Comparison of ENCODE assay signal across 14 cellular contexts in genomic region chr13:91123456-91124127, GRCh38.
A peak's percentile ranks its signal among the peaks of the same experiment; 100 is the strongest.
DNase-seq lines count a peak whose midpoint lies in the region; ATAC-seq, FAIRE-seq and TF ChIP-seq lines count a peak whose summit lies in the region.
"Had no signal": no experiment of that assay in that cellular context is flagged by ENCODE, and none has a peak within 500 bp of the region (broad histone marks: within the 10 kb centered on the region; RNA-seq: fewer than 3 reads in every experiment).

No MANE protein-coding gene starts in this region.

- H3K9me3 ChIP-seq in GM12878 (replicated peaks; ENCODE audit: control insufficient read depth, insufficient read depth, low read length) = no peaks in the 10 kb centered on the region
- H3K9me3 ChIP-seq: thoracic aorta had no signal

- POLR2A ChIA-PET in GM12878 (lab: Charles Lee) = interaction anchor here (0.5 kb wide), 1 partner anchor 929 kb away, joined by 4 read pairs; no protein-coding TSS in a partner anchor

- intact Hi-C loops in GM12878 (cut with micrococcal nuclease; ENCODE audit: unreplicated experiment) = no loop called here

- RAD21 ChIA-PET in GM12878 (lab: Charles Lee; ENCODE audit: unreplicated experiment) = interaction anchor here (1.2 kb wide), 1 partner anchor 285 kb away, joined by 3 read pairs; no protein-coding TSS in a partner anchor

- TF ChIP-seq POLR2A in GM12878 (IDR thresholded peaks at IDR 0.05; ENCODE audit: low read depth, low read length) = no peak

- no peak for FAIRE-seq in GM12878 (lab: Jason Lieb, UNC)

- BruUV-seq in GM12878 (replicated peaks; lab: Mats Ljungman, UMichigan) = no TSS peak

- no peak overlapping the region for H3K4me3 ChIP-seq in GM12878
- H3K4me3 ChIP-seq: cardiac muscle cell, thoracic aorta had no signal

- ATAC-seq in HG03354 (IDR thresholded peaks at IDR 0.05; ENCODE audit: poor library complexity, severe bottlenecking, unreplicated experiment) (peak; percentile 66), GM12878 (peak; percentile 60), GM19035 (IDR thresholded peaks at IDR 0.05; ENCODE audit: unreplicated experiment) (no peak)
- ATAC-seq: left ventricle myocardium superior had no signal

- TF ChIP-seq CTCF in GM20000 (IDR thresholded peaks at IDR 0.05; ENCODE audit: extremely low read depth, missing control alignments) (no peak), GM12878 (IDR thresholded peaks at IDR 0.05 in 2 of 3, conservative IDR thresholded peaks at IDR 0.05 in 1 of 3; ENCODE audit: control insufficient read depth in 2 of 3, extremely low read depth in 1 of 3, insufficient read depth in 1 of 3, low read depth in 3 of 3, low read length in 3 of 3) (no peak)

- no peak for TF ChIP-seq RAD21 in GM12878 (IDR thresholded peaks at IDR 0.05; ENCODE audit: insufficient read depth, low read depth, low read length)

- 10% methylated on average over 5 of the region's 5 CpGs for WGBS in GM12878 (ENCODE audit: insufficient coverage, insufficient replicate concordance, low lambda C conversion rate, missing lambda C conversion rate)

- no peak for TF ChIP-seq EP300 in GM12878 (IDR thresholded peaks at IDR 0.05; ENCODE audit: borderline replicate concordance in 1 of 2, control insufficient read depth in 1 of 2, low read depth in 2 of 2, low read length in 2 of 2)

- CTCF ChIA-PET in GM12878 (lab: Yijun Ruan, JAX) = interaction anchor here (0.9 to 2.4 kb wide), 4 partner anchors 11 to 283 kb away, joined by 3 to 8 read pairs (median 6); no protein-coding TSS in a partner anchor

- in situ Hi-C loops in GM12878 (cut with MboI) = no loop called here

- no peaks in the 10 kb centered on the region for H3K27me3 ChIP-seq in GM12878 (replicated peaks in 1 of 2; ENCODE audit: control insufficient read depth in 2 of 2, insufficient read depth in 2 of 2, low read length in 1 of 2)
- H3K27me3 ChIP-seq: cardiac muscle cell had no signal

- DNase-seq in GM20000 (ENCODE audit: low spot score) (peak; percentile 3), GM12878 (ENCODE audit: low read depth, low spot score) (no peak), renal cortical epithelial cell (ENCODE audit: low read depth) (peak; percentile 63), cerebellar nuclear complex (lab: John Stamatoyannopoulos, UW) (no peak), NOMO-1 treated with dmso at 0.1 percent for 144 hours (lab: John Stamatoyannopoulos, UW; ENCODE audit: unreplicated experiment) (no peak)
- DNase-seq: activated naive CD4-positive, alpha-beta T cell treated with anti-CD3 and anti-CD28 coated beads for 36 hours; CD4-positive, CD25-positive, alpha-beta regulatory T cell; IMR-90; left ventricle myocardium superior; SIG-M5 had no signal

- H3K4me1 ChIP-seq in GM12878 (ENCODE audit: control insufficient read depth, insufficient read depth, low read length) = peaks cover 7% of the 10 kb centered on the region; the same call in 1 of the 2 replicates

- SMC1A ChIA-PET in GM12878 (lab: Charles Lee; ENCODE audit: uncharacterized antibody, unreplicated experiment) = interaction anchor here (0.6 to 1.4 kb wide), 5 partner anchors 11 to 61 kb away, joined by 3 to 5 read pairs (median 4); no protein-coding TSS in a partner anchor

- no peaks in the 10 kb centered on the region for H4K20me1 ChIP-seq in GM12878 (ENCODE audit: control insufficient read depth, insufficient read depth)

- H3K79me2 ChIP-seq in GM12878 (ENCODE audit: control insufficient read depth, insufficient read depth, low read length) = no peaks in the 10 kb centered on the region

- no peak overlapping the region for H3K4me2 ChIP-seq in GM12878 (ENCODE audit: control insufficient read depth, insufficient read depth)

- no peak overlapping the region for H3K9ac ChIP-seq in GM12878 (ENCODE audit: control insufficient read depth, insufficient read depth, low read length)

- H3K27ac ChIP-seq in GM12878 (ENCODE audit: control insufficient read depth, insufficient read depth) = no peak overlapping the region
- H3K27ac ChIP-seq: cardiac muscle cell, thoracic aorta had no signal

- H2AFZ ChIP-seq in GM12878 (ENCODE audit: control insufficient read depth, low read depth, low read length) = no peak overlapping the region; the same call in 1 of the 2 replicates

- no peaks in the 10 kb centered on the region for H3K36me3 ChIP-seq in GM12878 (ENCODE audit: control insufficient read depth in 2 of 2, insufficient read depth in 2 of 2, low read length in 1 of 2)
- H3K36me3 ChIP-seq: cardiac muscle cell, thoracic aorta had no signal

TF ChIP-seq in GM12878, 131 proteins besides CTCF, POLR2A, EP300 and RAD21:
- TF ChIP-seq FOXM1 (IDR thresholded peaks at IDR 0.05; ENCODE audit: low read depth, low read length) = peak; percentile 68; the same call in 1 of the 2 replicates
- TF ChIP-seq ATF2 (IDR thresholded peaks at IDR 0.05; ENCODE audit: low read length) = peak; percentile 82
- no peak for TF ChIP-seq IRF4 (IDR thresholded peaks at IDR 0.05; ENCODE audit: low read depth, low read length)
- 0 out of 2 replicates have a peak, but pooled peaks have one; percentile 30 for TF ChIP-seq TCF7 (IDR thresholded peaks at IDR 0.05; ENCODE audit: borderline replicate concordance)
- TF ChIP-seq EED (IDR thresholded peaks at IDR 0.05; ENCODE audit: low read depth) = 0 out of 2 replicates have a peak, but pooled peaks have one; percentile 46
- peak; percentile 53; the same call in 1 of the 2 replicates for TF ChIP-seq CREM (IDR thresholded peaks at IDR 0.05; ENCODE audit: low read depth)
- 0 out of 2 replicates have a peak, but pooled peaks have one; percentile 8 for TF ChIP-seq MEF2A (IDR thresholded peaks at IDR 0.05; ENCODE audit: insufficient read depth, low read depth, low read length)
- 0 out of 2 replicates have a peak, but pooled peaks have one; percentile 53 for TF ChIP-seq BCL11A (IDR thresholded peaks at IDR 0.05; ENCODE audit: low read depth, low read length)
- peak; percentile 65; the same call in 1 of the 2 replicates for TF ChIP-seq CREB1 (IDR thresholded peaks at IDR 0.05; ENCODE audit: low read depth)
- TF ChIP-seq JUNB (IDR thresholded peaks at IDR 0.05) = peak; percentile 82
- peak in 1 of 2 experiments; percentile 47; a peak in 1 of 4 replicates for TF ChIP-seq ETV6 (conservative IDR thresholded peaks at IDR 0.05 in 1 of 2, IDR thresholded peaks at IDR 0.05 in 1 of 2; ENCODE audit: borderline replicate concordance in 1 of 2, low read depth in 1 of 2)
- TF ChIP-seq RUNX3 (IDR thresholded peaks at IDR 0.05; ENCODE audit: low read length) = peak; percentile 89
- peak; percentile 84 for TF ChIP-seq NFIC (IDR thresholded peaks at IDR 0.05; ENCODE audit: low read depth, low read length)
- TF ChIP-seq GABPA (IDR thresholded peaks at IDR 0.05; ENCODE audit: low read depth) = 0 out of 2 replicates have a peak, but pooled peaks have one; percentile 47
- no peak for TF ChIP-seq NKRF (conservative IDR thresholded peaks at IDR 0.05)
- no peak for TF ChIP-seq POLR2AphosphoS5 (IDR thresholded peaks at IDR 0.05; ENCODE audit: low read length)
- no peak for TF ChIP-seq POU2F2 (IDR thresholded peaks at IDR 0.05; ENCODE audit: borderline replicate concordance, low read depth, low read length)
- 0 out of 2 replicates have a peak, but pooled peaks have one; percentile 24 for TF ChIP-seq CBFB (IDR thresholded peaks at IDR 0.05; ENCODE audit: low read depth)
- no peak for TF ChIP-seq USF2 (IDR thresholded peaks at IDR 0.05; ENCODE audit: borderline replicate concordance, low read depth, low read length)
TF ChIP-seq in GM12878: peak in this region for 14.

Comparison
In these comparisons a context has a peak if more than half of its experiments do, and no peak if none do; other contexts are left out.
1. DNase-seq: peak in GM20000 (single experiment) and renal cortical epithelial cell (single experiment); none in GM12878 (single experiment), cerebellar nuclear complex (0 of 2) and NOMO-1 treated with dmso at 0.1 percent for 144 hours (single experiment).